ENCODE assay signal across 24 cellular contexts in the genomic region with DNA sequence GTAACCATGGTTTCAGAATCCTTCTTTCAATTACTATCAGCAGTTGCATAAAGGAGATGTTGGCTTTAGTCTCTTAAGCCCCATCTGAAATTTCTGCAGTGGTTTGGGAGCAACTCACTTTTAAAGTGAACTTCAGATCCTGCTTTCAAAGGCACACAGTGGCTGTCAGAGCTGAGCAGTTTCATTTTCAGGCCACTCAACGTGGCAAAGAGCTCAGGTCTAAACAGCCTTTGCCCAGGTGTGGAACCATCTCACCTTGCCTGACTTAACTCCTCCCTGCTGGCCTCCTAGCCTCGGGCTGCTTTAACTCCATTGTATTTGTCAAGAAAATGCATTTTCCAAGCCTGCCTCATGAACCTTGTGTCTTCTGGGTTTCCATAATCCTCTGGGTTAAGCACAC.
DNase-seq lines count a peak whose midpoint lies in the region; TF ChIP-seq lines count a peak whose summit lies in the region.
"Had no signal": no experiment of that assay in that cellular context is flagged by ENCODE, and none has a peak within 500 bp of the region (broad histone marks: within the 10 kb centered on the region; RNA-seq: fewer than 3 reads in every experiment).

No MANE protein-coding gene starts in this region.

- H2AFZ ChIP-seq in Loucy (ENCODE audit: low read length), result 0 out of 2 replicates have a peak overlapping the region, but pooled peaks have one; percentile 26
- H2AFZ ChIP-seq: GM23248 had no signal

- H3K27ac ChIP-seq in mesendoderm (ENCODE audit: low read depth, low read length) (no peak overlapping the region), vagina (no peak overlapping the region), ascending aorta (no peak overlapping the region)
- H3K27ac ChIP-seq: A549; BLaER1 treated with 17β-estradiol and CSF1 and Interleukin-3, amounts not matched to agents 10 nM and 100 nM; GM23248 had no signal

- no peak overlapping the region for H2BK120ac ChIP-seq in mesendoderm (ENCODE audit: low read depth, low read length)

- no peaks in the 10 kb centered on the region for H3F3A ChIP-seq in Loucy (ENCODE audit: low read depth)

- no peaks in the 10 kb centered on the region for H4K20me1 ChIP-seq in Loucy (ENCODE audit: insufficient read depth, low read length, poor library complexity, severe bottlenecking)
- H4K20me1 ChIP-seq: BLaER1 treated with 17β-estradiol and CSF1 and Interleukin-3, amounts not matched to agents 10 nM and 100 nM had no signal

- no peak overlapping the region for H3K27ac Mint-ChIP-seq in activated naive CD8-positive, alpha-beta T cell treated with anti-CD3 and anti-CD28 coated beads for 36 hours
- H3K27ac Mint-ChIP-seq: CD14-positive monocyte had no signal

- DNase-seq in NCI-H69 (lab: John Stamatoyannopoulos, UW) (peak; percentile 18), RPMI8226 (peak; percentile 19), mesendoderm (peak; percentile 8), vagina (ENCODE audit: extremely low spot score in 2 of 2) (no peak), ascending aorta (ENCODE audit: low spot score in 2 of 2) (no peak), iPS-NIHi7 (ENCODE audit: extremely low spot score) (no peak)
- DNase-seq in activated naive CD8-positive, alpha-beta T cell treated with anti-CD3 and anti-CD28 coated beads for 36 hours, result no peak
- DNase-seq: 8988T; ACHN; AML-193; BE2C; Calu3; CD4-positive, alpha-beta memory T cell; COR-L47; DMS79; EL; GDM1; GM23248; H7; HCEC 1CT had no signal

- H3K23ac ChIP-seq in mesendoderm (ENCODE audit: low read length), result no peak overlapping the region

- H3K4me3 Mint-ChIP-seq in activated naive CD8-positive, alpha-beta T cell treated with anti-CD3 and anti-CD28 coated beads for 36 hours, result no peak overlapping the region
- H3K4me3 Mint-ChIP-seq: CD14-positive monocyte; CD4-positive, alpha-beta memory T cell had no signal

- no peaks in the 10 kb centered on the region for H3K9me2 ChIP-seq in Loucy (replicated peaks; ENCODE audit: low read depth, low read length)

- WGBS in mesendoderm (ENCODE audit: extremely low coverage, insufficient coverage, low lambda C conversion rate), result no CpG with 5 or more reads among the region's 2 CpGs

- TF ChIP-seq CTCF in Loucy (conservative IDR thresholded peaks at IDR 0.05; ENCODE audit: low read length), result no peak
- TF ChIP-seq CTCF in vagina (IDR thresholded peaks at IDR 0.05), result no peak
- no peak for TF ChIP-seq CTCF in ascending aorta (IDR thresholded peaks at IDR 0.05)

- H2AK5ac ChIP-seq in mesendoderm (ENCODE audit: low read length), result no peak overlapping the region

- H3K9me3 ChIP-seq in Loucy (ENCODE audit: insufficient read depth, low read depth, low read length), result no peaks in the 10 kb centered on the region
- H3K9me3 ChIP-seq in vagina, result no peaks in the 10 kb centered on the region
- H3K9me3 ChIP-seq in ascending aorta, result no peaks in the 10 kb centered on the region
- H3K9me3 ChIP-seq: A549; BE2C; BLaER1 treated with 17β-estradiol and CSF1 and Interleukin-3, amounts not matched to agents 10 nM and 100 nM had no signal

- H3K27me3 Mint-ChIP-seq in activated naive CD8-positive, alpha-beta T cell treated with anti-CD3 and anti-CD28 coated beads for 36 hours, result no peaks in the 10 kb centered on the region

- H3K18ac ChIP-seq in mesendoderm (ENCODE audit: low read length), result no peak overlapping the region

- no peaks in the 10 kb centered on the region for H3K79me1 ChIP-seq in mesendoderm (ENCODE audit: low read length)

- H3K9me3 Mint-ChIP-seq in activated naive CD8-positive, alpha-beta T cell treated with anti-CD3 and anti-CD28 coated beads for 36 hours, result no peaks in the 10 kb centered on the region
- H3K9me3 Mint-ChIP-seq: CD4-positive, alpha-beta memory T cell had no signal

- no peak overlapping the region for H2BK15ac ChIP-seq in mesendoderm (replicated peaks; ENCODE audit: low read depth)

- no peak overlapping the region for H3K56ac ChIP-seq in mesendoderm (ENCODE audit: low read length)

- H3K4me1 Mint-ChIP-seq in activated naive CD8-positive, alpha-beta T cell treated with anti-CD3 and anti-CD28 coated beads for 36 hours, result peaks cover 1% of the 10 kb centered on the region
- H3K4me1 Mint-ChIP-seq: CD14-positive monocyte had no signal

- no peaks in the 10 kb centered on the region for H3K36me3 Mint-ChIP-seq in activated naive CD8-positive, alpha-beta T cell treated with anti-CD3 and anti-CD28 coated beads for 36 hours
- H3K36me3 Mint-ChIP-seq: CD14-positive monocyte; CD4-positive, alpha-beta memory T cell had no signal

- H3K4me2 ChIP-seq in Loucy (ENCODE audit: low read depth, low read length, poor library complexity, severe bottlenecking) (no peak overlapping the region), mesendoderm (ENCODE audit: low read length) (no peak overlapping the region)
- H3K4me2 ChIP-seq: A549; BLaER1 treated with 17β-estradiol and CSF1 and Interleukin-3, amounts not matched to agents 10 nM and 100 nM had no signal

- no peaks in the 10 kb centered on the region for H3K4me1 ChIP-seq in Loucy (ENCODE audit: insufficient read depth, low read length, poor library complexity, severe bottlenecking)
- H3K4me1 ChIP-seq in mesendoderm (ENCODE audit: control insufficient read depth, low read depth, low read length), result no peaks in the 10 kb centered on the region
- H3K4me1 ChIP-seq in vagina, result peaks cover 7% of the 10 kb centered on the region
- no peaks in the 10 kb centered on the region for H3K4me1 ChIP-seq in ascending aorta
- H3K4me1 ChIP-seq: A549; BE2C; BLaER1 treated with 17β-estradiol and CSF1 and Interleukin-3, amounts not matched to agents 10 nM and 100 nM had no signal

- H3K36me3 ChIP-seq in Loucy (ENCODE audit: insufficient read depth, low read length) (no peaks in the 10 kb centered on the region), mesendoderm (ENCODE audit: control insufficient read depth, insufficient read depth, low read length) (no peaks in the 10 kb centered on the region), vagina (no peaks in the 10 kb centered on the region), ascending aorta (no peaks in the 10 kb centered on the region)
- H3K36me3 ChIP-seq: BE2C; BLaER1 treated with 17β-estradiol and CSF1 and Interleukin-3, amounts not matched to agents 10 nM and 100 nM had no signal

- H3K4ac ChIP-seq in mesendoderm (ENCODE audit: low read depth, low read length), result no peak overlapping the region

- H3K4me3 ChIP-seq in Loucy (ENCODE audit: low read length, poor library complexity, severe bottlenecking) (no peak overlapping the region), mesendoderm (ENCODE audit: low read length) (no peak overlapping the region), vagina (no peak overlapping the region), ascending aorta (no peak overlapping the region)
- H3K4me3 ChIP-seq: A549; BLaER1 treated with 17β-estradiol and CSF1 and Interleukin-3, amounts not matched to agents 10 nM and 100 nM; GM23248 had no signal

- H3K27me3 ChIP-seq in Loucy (ENCODE audit: insufficient read depth, low read length, poor library complexity, severe bottlenecking) (no peaks in the 10 kb centered on the region), mesendoderm (ENCODE audit: insufficient read depth, low read length, poor library complexity) (no peaks in the 10 kb centered on the region), vagina (no peaks in the 10 kb centered on the region), ascending aorta (no peaks in the 10 kb centered on the region)
- H3K27me3 ChIP-seq: BLaER1 treated with 17β-estradiol and CSF1 and Interleukin-3, amounts not matched to agents 10 nM and 100 nM had no signal

- intact Hi-C loops in vagina (cut with DNase I), result no loop called here
- intact Hi-C loops in ascending aorta (cut with DNase I), result no loop called here

- no peak overlapping the region for H2BK5ac ChIP-seq in mesendoderm (ENCODE audit: low read length)

- TF ChIP-seq POLR2A in vagina (IDR thresholded peaks at IDR 0.05), result no peak

- H4K8ac ChIP-seq in mesendoderm (ENCODE audit: low read depth, low read length), result no peak overlapping the region

- H4K5ac ChIP-seq in mesendoderm (ENCODE audit: low read length), result no peak overlapping the region

- H3K79me2 ChIP-seq in Loucy (ENCODE audit: insufficient read depth, low read length) (no peaks in the 10 kb centered on the region), mesendoderm (ENCODE audit: control insufficient read depth, insufficient read depth, low read length) (no peaks in the 10 kb centered on the region)

- H3K9ac ChIP-seq in Loucy (ENCODE audit: low read depth, low read length, poor library complexity, severe bottlenecking), result no peak overlapping the region
- no peak overlapping the region for H3K9ac ChIP-seq in mesendoderm (ENCODE audit: low read length)
- H3K9ac ChIP-seq: BLaER1 treated with 17β-estradiol and CSF1 and Interleukin-3, amounts not matched to agents 10 nM and 100 nM; GM23248 had no signal

Comparison
In these comparisons a context has a peak if more than half of its experiments do, and no peak if none do; other contexts are left out.
1. DNase-seq: peak in NCI-H69 (single experiment), RPMI8226 (single experiment) and mesendoderm (single experiment); none in vagina (0 of 2), ascending aorta (0 of 2), iPS-NIHi7 (single experiment) and activated naive CD8-positive, alpha-beta T cell treated with anti-CD3 and anti-CD28 coated beads for 36 hours (single experiment).